ENCODE assay signal across 8 cellular contexts in genomic region chr9:93095205-93096130, GRCh38. TPM values are rescaled to one million over a fixed set of nuclear protein-coding genes. Genes with fewer than 3 reads are reported as not detected.
DNase-seq lines count a peak whose midpoint lies in the region; ATAC-seq and TF ChIP-seq lines count a peak whose summit lies in the region.

No MANE protein-coding gene starts in this region.

- H2AFZ ChIP-seq in SK-N-SH (ENCODE audit: low read depth): peak overlapping the region; percentile 97

- TF ChIP-seq CTCF in GM10266 (IDR thresholded peaks at IDR 0.05; ENCODE audit: control insufficient read depth, insufficient read depth, low read depth, missing control alignments): no peak
- TF ChIP-seq CTCF in SK-N-SH (IDR thresholded peaks at IDR 0.05): no peak
- TF ChIP-seq CTCF in glutamatergic neuron (IDR thresholded peaks at IDR 0.05; ENCODE audit: partially characterized antibody, unreplicated experiment): no peak
- TF ChIP-seq CTCF in omental fat pad (IDR thresholded peaks at IDR 0.05): no peak

- POLR2A ChIA-PET in SK-N-SH (lab: Yijun Ruan, JAX): interaction anchor here (1.3 to 1.7 kb wide), 2 partner anchors 14 to 31 kb away, joined by 4 to 6 read pairs; no protein-coding TSS in a partner anchor

- peak overlapping the region; percentile 57 for H3K4me3 Mint-ChIP-seq in glutamatergic neuron (ENCODE audit: unreplicated experiment)

- H3K36me3 ChIP-seq in SK-N-SH (replicated peaks in 1 of 2; ENCODE audit: control insufficient read depth in 1 of 2, insufficient read depth in 2 of 2, low read length in 1 of 2): peaks cover 0 to under 1% of the 10 kb centered on the region in 2 experiments

- WGBS in SK-N-SH (ENCODE audit: low lambda C conversion rate): 16% methylated on average over 13 of the region's 95 CpGs

- H3K9ac ChIP-seq in SK-N-SH: peak overlapping the region; percentile 79

- ATAC-seq in HG02623 (IDR thresholded peaks at IDR 0.05; ENCODE audit: unreplicated experiment): peak; percentile 60
- peak; percentile 61 to 81 for ATAC-seq in activated naive CD4-positive, alpha-beta T cell treated with anti-CD3 and anti-CD28 coated beads, Interleukin-2, amount 50 U/mL, for 72 hours
- ATAC-seq in omental fat pad (ENCODE audit: low FRiP score): peak; percentile 86

- peaks cover 18% of the 10 kb centered on the region for H4K20me1 ChIP-seq in SK-N-SH (ENCODE audit: insufficient read depth)

- peak overlapping the region; percentile 89 to 98 for H3K27ac Mint-ChIP-seq in activated naive CD4-positive, alpha-beta T cell treated with anti-CD3 and anti-CD28 coated beads, Interleukin-2, amount 50 U/mL, for 72 hours
- H3K27ac Mint-ChIP-seq in glutamatergic neuron (ENCODE audit: unreplicated experiment): no peak overlapping the region

- H3K36me3 Mint-ChIP-seq in activated naive CD4-positive, alpha-beta T cell treated with anti-CD3 and anti-CD28 coated beads, Interleukin-2, amount 50 U/mL, for 72 hours: peaks cover 19 to 35% of the 10 kb centered on the region in 2 donors
- H3K36me3 Mint-ChIP-seq in glutamatergic neuron (ENCODE audit: unreplicated experiment): peaks cover 2% of the 10 kb centered on the region

- no peaks in the 10 kb centered on the region for H3K9me2 ChIP-seq in SK-N-SH

- peaks cover 33% of the 10 kb centered on the region for H3F3A ChIP-seq in SK-N-SH (replicated peaks; ENCODE audit: insufficient read depth)

- peaks cover 39% of the 10 kb centered on the region for H3K79me2 ChIP-seq in SK-N-SH (ENCODE audit: insufficient read depth)

- TF ChIP-seq EP300 in SK-N-SH (IDR thresholded peaks at IDR 0.05; ENCODE audit: borderline replicate concordance in 1 of 2, low read depth in 1 of 2, low read length in 1 of 2): no peak

- H3K27ac ChIP-seq in SK-N-SH (ENCODE audit: low read depth in 2 of 2, low read length in 1 of 2) (peak overlapping the region; percentile 79 to 88), temporal lobe (ENCODE audit: low read depth, low read length) (peak overlapping the region; percentile 94)

- no peaks in the 10 kb centered on the region for H3K27me3 ChIP-seq in SK-N-SH (ENCODE audit: insufficient read depth)

- H3K4me2 ChIP-seq in SK-N-SH: peak overlapping the region; percentile 77

- peaks cover 5% of the 10 kb centered on the region for H3K4me1 Mint-ChIP-seq in glutamatergic neuron (ENCODE audit: low read depth, unreplicated experiment)

- CTCF ChIA-PET in SK-N-SH (lab: Yijun Ruan, JAX): no interaction called here

- H3K27me3 Mint-ChIP-seq in glutamatergic neuron (ENCODE audit: unreplicated experiment): peaks cover 2% of the 10 kb centered on the region

- H3K4me1 ChIP-seq in SK-N-SH (ENCODE audit: control insufficient read depth in 1 of 2, insufficient read depth in 2 of 2, low read depth in 1 of 2, low read length in 1 of 2): peaks cover 24 to 42% of the 10 kb centered on the region in 2 experiments; a peak in 3 of 4 replicates

- H3K9me3 ChIP-seq in SK-N-SH: no peaks in the 10 kb centered on the region

- DNase-seq in GM10266 (ENCODE audit: extremely low spot score) (peak; percentile 100), NCI-H1092 treated with DMSO at 0.1 percent for 48 hours (lab: John Stamatoyannopoulos, UW) (peak; percentile 97), SK-N-SH (peak; percentile 99), glutamatergic neuron (peak; percentile 100), omental fat pad (ENCODE audit: low spot score) (peak; percentile 99)
- DNase-seq in activated naive CD4-positive, alpha-beta T cell treated with anti-CD3 and anti-CD28 coated beads, Interleukin-2, amount 50 U/mL, for 72 hours (ENCODE audit: low spot score in 2 of 2): peak; percentile 100

- H3K9me3 Mint-ChIP-seq in activated naive CD4-positive, alpha-beta T cell treated with anti-CD3 and anti-CD28 coated beads, Interleukin-2, amount 50 U/mL, for 72 hours: peaks cover 0 to 25% of the 10 kb centered on the region in 2 donors
- H3K9me3 Mint-ChIP-seq in glutamatergic neuron (ENCODE audit: unreplicated experiment): peaks cover 9% of the 10 kb centered on the region

- H3K4me3 ChIP-seq in SK-N-SH (ENCODE audit: low read depth in 2 of 2, low read length in 1 of 2): peak overlapping the region; percentile 56 to 68

- no peak for TF ChIP-seq RAD21 in SK-N-SH (IDR thresholded peaks at IDR 0.05; ENCODE audit: low read length)

TF ChIP-seq in SK-N-SH, 30 proteins besides CTCF, POLR2A, EP300 and RAD21:
- TF ChIP-seq ELF1 (IDR thresholded peaks at IDR 0.05): 0 out of 2 replicates have a peak, but pooled peaks have one; percentile 8
- TF ChIP-seq TAF1 (IDR thresholded peaks at IDR 0.05; ENCODE audit: borderline replicate concordance, low read depth, low read length): peak; percentile 26; the same call in 1 of the 2 replicates
- TF ChIP-seq NRF1 (IDR thresholded peaks at IDR 0.05; ENCODE audit: low read depth, low read length): no peak
- TF ChIP-seq GABPA (IDR thresholded peaks at IDR 0.05; ENCODE audit: low read depth): peak; percentile 45; the same call in 1 of the 2 replicates
- TF ChIP-seq POLR2AphosphoS5 (IDR thresholded peaks at IDR 0.05; ENCODE audit: low read depth, low read length): peak; percentile 71
- no peak for TF ChIP-seq MXI1 (IDR thresholded peaks at IDR 0.05; ENCODE audit: low read depth, low read length)
- TF ChIP-seq PBX3 (IDR thresholded peaks at IDR 0.05): 0 out of 2 replicates have a peak, but pooled peaks have one; percentile 29
- peak; percentile 6; the same call in 1 of the 2 replicates for TF ChIP-seq TCF12 (IDR thresholded peaks at IDR 0.05)

RNA-seq across cellular contexts. Expression of gene CARD19, which starts 0.5 kb away (rescaled TPM):
- polyA plus RNA-seq in SK-N-SH (2012; rRNA removed): 141 and 165 TPM in 2 replicates
- 70.5 and 92.4 TPM in 2 replicates for polyA plus RNA-seq in SK-N-SH (2012; cell fraction: cytosol; rRNA removed)
- polyA plus RNA-seq in SK-N-SH (2012; cell fraction: nucleus; rRNA removed): 149 and 161 TPM in 2 replicates
- 10 to 100 TPM; 58.1 to 82.6 TPM for total RNA-seq in activated naive CD4-positive, alpha-beta T cell treated with anti-CD3 and anti-CD28 coated beads, Interleukin-2, amount 50 U/mL, for 72 hours
- total RNA-seq in glutamatergic neuron (ENCODE audit: unreplicated experiment): 55.8 TPM
- total RNA-seq in omental fat pad: 10 to 100 TPM; 45.7 to 76.5 (median 57.9) TPM
- total RNA-seq in temporal lobe: 14.5 TPM

RNA-seq across cellular contexts. Expression of gene SUSD3, which starts 37.0 kb away (rescaled TPM):
- polyA plus RNA-seq in SK-N-SH (2012; rRNA removed): 0.49 and 0.67 TPM in 2 replicates
- 0.33 and 0.35 TPM in 2 replicates for polyA plus RNA-seq in SK-N-SH (2012; cell fraction: cytosol; rRNA removed)
- polyA plus RNA-seq in SK-N-SH (2012; cell fraction: nucleus; rRNA removed): 0.09 and 0.13 TPM in 2 replicates
- 10 to 100 TPM; 70.7 to 81.9 TPM for total RNA-seq in activated naive CD4-positive, alpha-beta T cell treated with anti-CD3 and anti-CD28 coated beads, Interleukin-2, amount 50 U/mL, for 72 hours
- not detected for total RNA-seq in glutamatergic neuron (ENCODE audit: unreplicated experiment)
- total RNA-seq in omental fat pad: 10 to 100 TPM in 2 of 4 donors, 1 to 10 TPM in 2; 6.8 to 24.2 (median 12.8) TPM
- 0.25 TPM for total RNA-seq in temporal lobe

RNA-seq across cellular contexts. Expression of gene NINJ1, which starts 38.6 kb away (rescaled TPM):
- polyA plus RNA-seq in SK-N-SH (2012; rRNA removed): 23.2 and 31.7 TPM in 2 replicates
- 12.9 and 25.6 TPM in 2 replicates for polyA plus RNA-seq in SK-N-SH (2012; cell fraction: cytosol; rRNA removed)
- polyA plus RNA-seq in SK-N-SH (2012; cell fraction: nucleus; rRNA removed): 14.4 and 14.8 TPM in 2 replicates
- total RNA-seq in activated naive CD4-positive, alpha-beta T cell treated with anti-CD3 and anti-CD28 coated beads, Interleukin-2, amount 50 U/mL, for 72 hours: 10 to 100 TPM; 81.0 to 84.8 TPM
- total RNA-seq in glutamatergic neuron (ENCODE audit: unreplicated experiment) (29.4 TPM), omental fat pad (100 to 1,000 TPM in 2 of 4 donors, 10 to 100 TPM in 2; 63.3 to 137 (median 104) TPM), temporal lobe (6.9 TPM)

Comparison
In these comparisons a context has a peak if more than half of its experiments do, and no peak if none do; other contexts are left out.
1. Peak in every context shown above with its lines: DNase-seq, ATAC-seq, H3K4me3 ChIP-seq and H3K27ac ChIP-seq.